ENCODE assay signal across 1 cellular context in genomic region chr17:63564562-63564961, GRCh38.
TF ChIP-seq lines count a peak whose summit lies in the region.

No MANE protein-coding gene starts in this region.

TF ChIP-seq in HCT116, 20 proteins besides CTCF, POLR2A, EP300 and RAD21 (continued from another document):
- TF ChIP-seq ZNF274 (IDR thresholded peaks at IDR 0.05; ENCODE audit: low read depth, low read length) (no peak), EZH2 (IDR thresholded peaks at IDR 0.05) (no peak), JUND (IDR thresholded peaks at IDR 0.05) (no peak), MAX (IDR thresholded peaks at IDR 0.05) (no peak), FOSL1 (IDR thresholded peaks at IDR 0.05; ENCODE audit: low read depth) (no peak), REST (IDR thresholded peaks at IDR 0.05; ENCODE audit: low read depth) (no peak), CBX3 (IDR thresholded peaks at IDR 0.05; ENCODE audit: low read depth) (no peak), ZFX (IDR thresholded peaks at IDR 0.05) (no peak)
